In the genomic region with DNA sequence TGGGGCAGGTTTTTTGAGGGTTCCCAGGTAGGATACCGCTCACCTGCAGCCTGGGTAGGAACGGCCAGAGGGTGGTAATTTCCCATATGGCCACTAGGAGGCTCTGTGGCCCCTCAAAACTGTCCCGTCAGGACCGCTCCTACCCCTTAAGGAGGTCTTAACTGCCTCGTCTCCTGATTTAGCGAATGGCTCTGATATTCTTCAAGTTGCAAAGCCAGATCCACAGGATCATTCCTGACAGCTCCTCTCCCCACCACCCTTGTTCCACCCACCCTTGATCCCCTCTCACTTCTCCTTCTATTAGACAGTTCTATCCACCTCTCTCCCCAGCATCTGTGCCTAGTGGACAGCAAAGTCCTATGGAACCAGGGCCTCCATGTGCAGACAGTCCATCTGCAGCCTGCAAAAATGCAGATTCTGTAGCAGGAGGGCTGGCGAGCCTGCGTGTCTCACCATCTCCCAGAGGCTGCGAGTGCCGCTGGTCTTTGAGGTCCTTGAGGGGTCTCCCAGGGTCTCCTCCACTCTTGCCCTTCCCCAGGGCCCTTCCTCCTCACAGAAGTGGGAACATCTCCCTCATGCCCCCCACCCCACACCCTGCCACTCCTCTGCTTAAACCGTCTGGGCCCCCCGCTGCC, we compare ENCODE assay signal across 8 cellular contexts. TPM values are rescaled to one million over a fixed set of nuclear protein-coding genes. Genes with fewer than 3 reads are reported as not detected.
DNase-seq lines count a peak whose midpoint lies in the region; ATAC-seq, FAIRE-seq and TF ChIP-seq lines count a peak whose summit lies in the region.

No MANE protein-coding gene starts in this region.

- TF ChIP-seq CTCF in GM12874 (IDR thresholded peaks at IDR 0.05; ENCODE audit: insufficient read depth, low read depth, low read length) (peak; percentile 87), pancreas (IDR thresholded peaks at IDR 0.05) (peak; percentile 77 to 96 (median 84)), vagina (IDR thresholded peaks at IDR 0.05) (peak; percentile 66 to 94 (median 86))

- H3K36me3 ChIP-seq in pancreas (peaks cover 0 to 24% (median 3%) of the 10 kb centered on the region in 3 donors), vagina (peaks cover 0 to 19% of the 10 kb centered on the region in 2 donors)

- WGBS in pancreas, 2 donors: 42 to 43% methylated on average over 12 of the region's 12 CpGs

- H3K4me1 ChIP-seq in pancreas (no peaks in the 10 kb centered on the region), vagina (peaks cover 15% of the 10 kb centered on the region)

- H3K27ac ChIP-seq in pancreas (no peak overlapping the region), vagina (peak overlapping the region; percentile 41)

- no peak for TF ChIP-seq POLR2A in vagina (IDR thresholded peaks at IDR 0.05)

- peak; percentile 99 for DNase-seq in 8988T
- DNase-seq in RPMI7951 (ENCODE audit: low read depth): peak; percentile 67
- DNase-seq in activated naive CD4-positive, alpha-beta T cell (lab: John Stamatoyannopoulos, UW): peak in 3 of 4 experiments; percentile 19 to 36 (median 31)
- peak; percentile 60 for DNase-seq in glomerular visceral epithelial cell (ENCODE audit: extremely low spot score)
- peak in 3 of 6 donors; percentile 25 to 64 (median 42) for DNase-seq in pancreas
- peak in 1 of 2 donors; percentile 81 for DNase-seq in vagina (ENCODE audit: extremely low spot score in 2 of 2)

- FAIRE-seq in pancreas (lab: Jason Lieb, UNC): no peak

- intact Hi-C loops in pancreas (cut with DNase I): loop anchor here (10.0 kb wide), 3 partner anchors 310 to 520 kb away; no protein-coding TSS in a partner anchor
- intact Hi-C loops in vagina (cut with DNase I): loop anchor here (5.0 kb wide), 1 partner anchor 523 kb away; no protein-coding TSS in a partner anchor

- ATAC-seq in HG03520 (IDR thresholded peaks at IDR 0.05; ENCODE audit: unreplicated experiment) (peak; percentile 70), pancreas (peak; percentile 65 to 80 (median 76))

- H3K4me3 ChIP-seq in pancreas (no peak overlapping the region), vagina (no peak overlapping the region)

- H3K9me3 ChIP-seq in pancreas (no peaks in the 10 kb centered on the region), vagina (no peaks in the 10 kb centered on the region)

- H3K27me3 ChIP-seq in pancreas: no peaks in the 10 kb centered on the region
- no peaks in the 10 kb centered on the region for H3K27me3 ChIP-seq in vagina

RNA-seq across cellular contexts. Expression of a gene that starts 34.3 kb away (rescaled TPM):
- not detected in 2 replicates for total RNA-seq in RPMI7951 (2014; rRNA removed; shearing (Covaris generic))
- total RNA-seq in pancreas (under 1 TPM in 3 of 6 donors, not detected in 3; 0.17 to 0.90 (median 0.24) TPM), vagina (0.74 TPM)
- polyA plus RNA-seq in pancreas: under 1 TPM; 0.09 to 0.15 TPM

RNA-seq across cellular contexts. Expression of a gene that starts 55.3 kb away (rescaled TPM):
- total RNA-seq in RPMI7951 (2014; rRNA removed; shearing (Covaris generic)): 27.3 and 28.8 TPM in 2 replicates
- 10 to 100 TPM; 24.8 to 98.2 (median 33.6) TPM for total RNA-seq in pancreas
- 10 to 100 TPM; 28.4 to 45.5 TPM for polyA plus RNA-seq in pancreas
- 11.3 TPM for total RNA-seq in vagina
